ENCODE assay signal across 9 cellular contexts in the genomic region with DNA sequence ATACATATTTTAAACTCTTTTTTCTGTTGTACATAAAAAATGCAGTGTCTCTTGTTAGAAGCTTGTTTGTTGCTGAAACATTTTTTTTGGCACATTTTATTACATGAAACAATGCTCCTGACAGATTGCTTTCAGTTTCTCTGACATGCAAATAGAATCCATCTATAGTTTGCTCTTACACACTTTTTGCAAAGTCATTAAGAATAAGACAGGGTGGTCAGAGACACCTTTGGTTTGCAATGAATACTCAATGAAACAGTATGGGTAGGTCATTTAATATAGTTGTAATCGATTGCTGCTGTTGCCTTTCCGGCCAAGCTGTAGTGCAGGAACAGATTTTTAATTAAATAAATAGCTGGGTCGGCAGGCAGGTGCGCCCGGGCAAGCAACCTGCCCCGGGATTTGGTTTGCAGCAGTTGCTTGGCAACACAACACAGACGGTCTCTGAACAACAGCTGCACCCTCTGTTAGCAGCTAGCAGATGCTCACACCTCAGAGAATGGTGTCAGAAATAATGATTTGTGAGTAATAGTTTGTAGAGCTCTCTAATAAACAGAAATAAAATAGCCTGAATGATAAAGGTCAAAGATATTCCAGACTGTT.
DNase-seq lines count a peak whose midpoint lies in the region; ATAC-seq, FAIRE-seq and TF ChIP-seq lines count a peak whose summit lies in the region.
"Had no signal": no experiment of that assay in that cellular context is flagged by ENCODE, and none has a peak within 500 bp of the region (broad histone marks: within the 10 kb centered on the region; RNA-seq: fewer than 3 reads in every experiment).

No MANE protein-coding gene starts in this region.

- peak; percentile 95 for DNase-seq in NCI-H1694 (lab: John Stamatoyannopoulos, UW)
- no peak for DNase-seq in astrocyte (ENCODE audit: low read depth)
- no peak for DNase-seq in psoas muscle
- DNase-seq in sigmoid colon, result no peak
- no peak for DNase-seq in activated naive CD4-positive, alpha-beta T cell treated with anti-CD3 and anti-CD28 coated beads, Interleukin-2, amount 10 ng/mL, durations not matched to agents 7 days and 5 days
- DNase-seq in GM19238 (ENCODE audit: insufficient read length, low spot score), result no peak
- DNase-seq in sciatic nerve (ENCODE audit: low spot score), result no peak

- H3K79me2 ChIP-seq in astrocyte (ENCODE audit: insufficient read depth, low read length), result no peaks in the 10 kb centered on the region

- no peaks in the 10 kb centered on the region for H3K36me3 Mint-ChIP-seq in astrocyte (ENCODE audit: low read depth, unreplicated experiment)
- no peaks in the 10 kb centered on the region for H3K36me3 Mint-ChIP-seq in activated naive CD4-positive, alpha-beta T cell treated with anti-CD3 and anti-CD28 coated beads, Interleukin-2, amount 10 ng/mL, durations not matched to agents 7 days and 5 days
- H3K36me3 Mint-ChIP-seq: activated naive CD8-positive, alpha-beta T cell had no signal

- intact Hi-C loops in psoas muscle (cut with DNase I) (no loop called here), sigmoid colon (cut with DNase I) (no loop called here), sciatic nerve (cut with DNase I) (no loop called here)

- no peaks in the 10 kb centered on the region for H4K20me1 ChIP-seq in astrocyte (ENCODE audit: insufficient read depth, low read length)

- WGBS in psoas muscle, 3 donors, result 3 to 8% (median 7%) methylated on average over 7 of the region's 7 CpGs
- WGBS in sigmoid colon, 2 donors, result 6 to 22% methylated on average over 7 of the region's 7 CpGs

- TF ChIP-seq CTCF in astrocyte (IDR thresholded peaks at IDR 0.05; ENCODE audit: insufficient read depth, low read depth, low read length) (no peak), psoas muscle (IDR thresholded peaks at IDR 0.05) (no peak), sigmoid colon (IDR thresholded peaks at IDR 0.05) (no peak)

- CTCF ChIA-PET in activated naive CD4-positive, alpha-beta T cell treated with anti-CD3 and anti-CD28 coated beads, Interleukin-2, amount 10 ng/mL, durations not matched to agents 7 days and 5 days (lab: Charles Lee), result no interaction called here

- peak overlapping the region; percentile 64 for H3K4me2 ChIP-seq in astrocyte (ENCODE audit: low read length)

- H3K27ac ChIP-seq in astrocyte (ENCODE audit: low read depth, low read length) (no peak overlapping the region), psoas muscle (no peak overlapping the region), sigmoid colon (no peak overlapping the region)

- no peak overlapping the region for H2AFZ ChIP-seq in astrocyte (ENCODE audit: low read depth, low read length)

- H3K27me3 Mint-ChIP-seq in astrocyte (ENCODE audit: low read depth, unreplicated experiment), result no peaks in the 10 kb centered on the region
- no peaks in the 10 kb centered on the region for H3K27me3 Mint-ChIP-seq in activated naive CD4-positive, alpha-beta T cell treated with anti-CD3 and anti-CD28 coated beads, Interleukin-2, amount 10 ng/mL, durations not matched to agents 7 days and 5 days
- H3K27me3 Mint-ChIP-seq: activated naive CD8-positive, alpha-beta T cell had no signal

- no peak overlapping the region for H3K27ac Mint-ChIP-seq in astrocyte (ENCODE audit: unreplicated experiment)
- no peak overlapping the region for H3K27ac Mint-ChIP-seq in activated naive CD4-positive, alpha-beta T cell treated with anti-CD3 and anti-CD28 coated beads, Interleukin-2, amount 10 ng/mL, durations not matched to agents 7 days and 5 days
- H3K27ac Mint-ChIP-seq: activated naive CD8-positive, alpha-beta T cell had no signal

- H3K4me1 ChIP-seq in astrocyte (ENCODE audit: insufficient read depth, low read length) (peaks cover 17% of the 10 kb centered on the region), psoas muscle (no peaks in the 10 kb centered on the region), sigmoid colon (peaks cover 0 to 8% (median 3%) of the 10 kb centered on the region in 4 donors)

- H3K4me3 Mint-ChIP-seq in astrocyte (ENCODE audit: unreplicated experiment), result no peak overlapping the region
- no peak overlapping the region for H3K4me3 Mint-ChIP-seq in activated naive CD4-positive, alpha-beta T cell treated with anti-CD3 and anti-CD28 coated beads, Interleukin-2, amount 10 ng/mL, durations not matched to agents 7 days and 5 days
- H3K4me3 Mint-ChIP-seq: activated naive CD8-positive, alpha-beta T cell had no signal

- TF ChIP-seq EP300 in sigmoid colon (IDR thresholded peaks at IDR 0.05), result no peak

- no peak overlapping the region for H3K9ac ChIP-seq in astrocyte (ENCODE audit: low read length)

- H3K4me1 Mint-ChIP-seq in astrocyte (ENCODE audit: low read depth, unreplicated experiment), result peaks cover 16% of the 10 kb centered on the region
- no peaks in the 10 kb centered on the region for H3K4me1 Mint-ChIP-seq in activated naive CD4-positive, alpha-beta T cell treated with anti-CD3 and anti-CD28 coated beads, Interleukin-2, amount 10 ng/mL, durations not matched to agents 7 days and 5 days

- TF ChIP-seq POLR2A in sigmoid colon (IDR thresholded peaks at IDR 0.05), result no peak

- peaks cover 2% of the 10 kb centered on the region for H3K9me3 Mint-ChIP-seq in astrocyte (ENCODE audit: unreplicated experiment)
- peaks cover 4% of the 10 kb centered on the region for H3K9me3 Mint-ChIP-seq in activated naive CD4-positive, alpha-beta T cell treated with anti-CD3 and anti-CD28 coated beads, Interleukin-2, amount 10 ng/mL, durations not matched to agents 7 days and 5 days

- ATAC-seq in GM21717 (IDR thresholded peaks at IDR 0.05; ENCODE audit: unreplicated experiment) (peak; percentile 91), psoas muscle (peak in 3 of 4 donors; percentile 51 to 66 (median 61)), sciatic nerve (no peak)

- H3K36me3 ChIP-seq in astrocyte (ENCODE audit: insufficient read depth, low read length) (no peaks in the 10 kb centered on the region), psoas muscle (ENCODE audit: insufficient read depth in 1 of 2, low read depth in 1 of 2) (no peaks in the 10 kb centered on the region), sigmoid colon (no peaks in the 10 kb centered on the region)

- no peaks in the 10 kb centered on the region for H3K9me3 ChIP-seq in astrocyte (ENCODE audit: insufficient read depth, low read depth, low read length)
- peaks cover 7% of the 10 kb centered on the region for H3K9me3 ChIP-seq in psoas muscle
- peaks cover 0 to 8% (median 1%) of the 10 kb centered on the region in 4 donors for H3K9me3 ChIP-seq in sigmoid colon

- no peak overlapping the region for H3K4me3 ChIP-seq in astrocyte (ENCODE audit: insufficient read depth, low read depth, low read length)
- H3K4me3 ChIP-seq in psoas muscle, result no peak overlapping the region
- H3K4me3 ChIP-seq in sigmoid colon, result no peak overlapping the region

- FAIRE-seq in astrocyte (lab: Jason Lieb, UNC), result no peak

- no peaks in the 10 kb centered on the region for H3K27me3 ChIP-seq in astrocyte (ENCODE audit: insufficient read depth, low read length)
- no peaks in the 10 kb centered on the region for H3K27me3 ChIP-seq in psoas muscle (ENCODE audit: insufficient read depth in 3 of 3, low read length in 2 of 3)
- no peaks in the 10 kb centered on the region for H3K27me3 ChIP-seq in sigmoid colon
